Comparison of ENCODE assay signal across 20 cellular contexts in the genomic region with DNA sequence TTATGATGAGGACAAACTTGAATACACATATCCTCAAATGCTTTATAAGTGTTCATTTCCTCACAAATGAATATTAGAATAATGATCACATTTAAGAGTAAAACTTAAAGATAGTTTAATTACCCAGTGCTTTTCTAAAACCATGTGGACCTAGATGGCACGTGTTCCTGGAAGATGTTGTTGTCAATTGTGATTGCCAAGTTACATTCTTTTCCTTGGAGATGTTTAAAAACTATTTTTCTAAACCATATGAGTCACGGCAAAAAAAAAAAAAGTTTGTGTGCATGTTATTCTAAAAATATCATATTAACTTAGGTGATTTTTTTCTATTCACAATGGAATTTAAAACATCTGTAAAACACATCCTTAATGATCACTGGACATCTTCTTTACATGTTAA. TPM values are rescaled to one million over a fixed set of nuclear protein-coding genes. Genes with fewer than 3 reads are reported as not detected.
A peak's percentile ranks its signal among the peaks of the same experiment; 100 is the strongest.
DNase-seq lines count a peak whose midpoint lies in the region; TF ChIP-seq lines count a peak whose summit lies in the region.
"Had no signal": no experiment of that assay in that cellular context is flagged by ENCODE, and none has a peak within 500 bp of the region (broad histone marks: within the 10 kb centered on the region; RNA-seq: fewer than 3 reads in every experiment).

No MANE protein-coding gene starts in this region.

- TF ChIP-seq CTCF in AG09309 (IDR thresholded peaks at IDR 0.05; ENCODE audit: control insufficient read depth, insufficient read depth, low read depth, low read length, missing control alignments): no peak

- no peaks in the 10 kb centered on the region for H3K9me2 ChIP-seq in GM23248 (ENCODE audit: insufficient read depth)

- H3K4me3 ChIP-seq in AG09309 (ENCODE audit: control insufficient read depth, low read depth, low read length) (no peak overlapping the region), GM23248 (no peak overlapping the region), HAP-1 (no peak overlapping the region)
- H3K4me3 ChIP-seq: gastroesophageal sphincter, left lung, testis had no signal

- H3F3A ChIP-seq in GM23248 (ENCODE audit: insufficient read depth): peaks cover 20% of the 10 kb centered on the region

- H3K27me3 ChIP-seq in GM23248 (replicated peaks; ENCODE audit: insufficient read depth) (no peaks in the 10 kb centered on the region), HAP-1 (ENCODE audit: low read depth) (no peaks in the 10 kb centered on the region)
- H3K27me3 ChIP-seq: gastroesophageal sphincter, left lung, testis had no signal

- H3K79me2 ChIP-seq in GM23248 (ENCODE audit: insufficient read depth): no peaks in the 10 kb centered on the region

- in situ Hi-C loops in GM23248 (cut with MboI): no loop called here
- in situ Hi-C loops in HAP-1 (cut with MboI; ENCODE audit: low sequenced_read_pairs): no loop called here

- H3K9ac ChIP-seq in GM23248: no peak overlapping the region

- H3K36me3 ChIP-seq in GM23248 (ENCODE audit: low read depth) (no peaks in the 10 kb centered on the region), HAP-1 (replicated peaks) (no peaks in the 10 kb centered on the region)
- H3K36me3 ChIP-seq: gastroesophageal sphincter, left lung had no signal

- no peaks in the 10 kb centered on the region for H3K9me3 ChIP-seq in GM23248 (ENCODE audit: low read depth)
- H3K9me3 ChIP-seq in HAP-1: no peaks in the 10 kb centered on the region
- H3K9me3 ChIP-seq: testis had no signal

- peak overlapping the region; percentile 29 for H3K27ac ChIP-seq in GM23248
- H3K27ac ChIP-seq: left lung had no signal

- DNase-seq in AG09309 (ENCODE audit: low read depth) (peak; percentile 25), GM23248 (peak; percentile 85), brain pericyte (ENCODE audit: low read depth, low spot score) (peak; percentile 22), hepatic stellate cell (ENCODE audit: low spot score) (peak; percentile 47), NCI-H1105 treated with DMSO at 0.1 percent for 48 hours (lab: John Stamatoyannopoulos, UW) (no peak), HAP-1 (ENCODE audit: low spot score in 2 of 2) (no peak)
- no peak for DNase-seq in NK-92 treated with Interleukin-12 subunit alpha and Interleukin-12 subunit beta, amount 100 ng/mL, for 24 hours (lab: John Stamatoyannopoulos, UW)
- no peak for DNase-seq in activated CD4-positive, alpha-beta T cell treated with anti-CD3 and anti-CD28 coated beads, Interleukin-2, amount 50 U/mL, for 1 hour
- DNase-seq: activated CD4-positive, alpha-beta T cell treated with anti-CD3 and anti-CD28 coated beads for 48 hours; cerebellar nuclear complex; DND-41; left lung; NCI-H1436; NCI-H2171 treated with DMSO at 0.1 percent for 48 hours; NCI-H69; SIG-M5; T-helper 1 cell; testis had no signal

- 0 to 1% methylated on average over 2 of the region's 2 CpGs for WGBS in GM23248 (ENCODE audit: low coverage in 1 of 2, low lambda C conversion rate in 2 of 2, missing lambda C conversion rate in 2 of 2), 2 experiments

- H4K20me1 ChIP-seq in GM23248 (ENCODE audit: insufficient read depth): no peaks in the 10 kb centered on the region

- H3K4me2 ChIP-seq in GM23248 (ENCODE audit: unreplicated experiment): peak overlapping the region; percentile 44

- peaks cover 38% of the 10 kb centered on the region for H3K4me1 ChIP-seq in GM23248 (ENCODE audit: insufficient read depth)
- no peaks in the 10 kb centered on the region for H3K4me1 ChIP-seq in HAP-1
- H3K4me1 ChIP-seq: left lung, testis had no signal

- no peak overlapping the region for H2AFZ ChIP-seq in GM23248

RNA-seq across cellular contexts. Expression of a gene that starts 51.1 kb away (rescaled TPM):
- total RNA-seq in GM23248 (2014; rRNA removed; shearing (Covaris generic)): 6.5 and 7.6 TPM in 2 replicates
- 8.7 and 8.8 TPM in 2 replicates for polyA plus RNA-seq in GM23248 (2016; fragmentation: Nextera tagmentation; extraction: Ambion mirVana)
- total RNA-seq: activated T-helper 2 cell treated with anti-CD3 and anti-CD28 coated beads, Interferon-gamma antibody, Interleukin-2, Interleukin-4, amounts not matched to agents 10 μg/mL and 5 μg/mL and 100 μg/mL, durations not matched to agents 14 hours and 24 hours and 36 hours had no signal

Comparison
In these comparisons a context has a peak if more than half of its experiments do, and no peak if none do; other contexts are left out.
1. DNase-seq: peak in AG09309 (single experiment), GM23248 (single experiment), brain pericyte (single experiment) and hepatic stellate cell (single experiment); none in NK-92 treated with Interleukin-12 subunit alpha and Interleukin-12 subunit beta, amount 100 ng/mL, for 24 hours (single experiment), NCI-H1105 treated with DMSO at 0.1 percent for 48 hours (single experiment), HAP-1 (0 of 2) and activated CD4-positive, alpha-beta T cell treated with anti-CD3 and anti-CD28 coated beads, Interleukin-2, amount 50 U/mL, for 1 hour (single experiment).